1 cellular context compared by ENCODE assay signal in genomic region chr9:71778085-71778484, GRCh38.
TF ChIP-seq lines count a peak whose summit lies in the region.

No MANE protein-coding gene starts in this region.

TF ChIP-seq in HepG2, 621 proteins besides CTCF, POLR2A, EP300 and RAD21 (continued from another document and continues in another):
- no peak for TF ChIP-seq ZNF280D (CRISPR knock-in tag; IDR thresholded peaks at IDR 0.05)
- TF ChIP-seq POGK (CRISPR knock-in tag; conservative IDR thresholded peaks at IDR 0.05), result peak; percentile 63; the same call in 1 of the 2 replicates
- TF ChIP-seq CHD2 (IDR thresholded peaks at IDR 0.05; ENCODE audit: low read depth, low read length), result no peak
- no peak for TF ChIP-seq STAG1 (CRISPR knock-in tag; IDR thresholded peaks at IDR 0.05)
- peak; percentile 77 for TF ChIP-seq MED1 (CRISPR knock-in tag; IDR thresholded peaks at IDR 0.05)
- no peak for TF ChIP-seq NONO (IDR thresholded peaks at IDR 0.05)
- TF ChIP-seq NONO (CRISPR knock-in tag; conservative IDR thresholded peaks at IDR 0.05), result 0 out of 2 replicates have a peak, but pooled peaks have one; percentile 23
- no peak for TF ChIP-seq ZNF512B (CRISPR knock-in tag; IDR thresholded peaks at IDR 0.05; ENCODE audit: borderline replicate concordance)
- TF ChIP-seq BRD4 (CRISPR knock-in tag; IDR thresholded peaks at IDR 0.05), result no peak
- TF ChIP-seq ZNF343 (CRISPR knock-in tag; IDR thresholded peaks at IDR 0.05), result no peak
- no peak for TF ChIP-seq REL (CRISPR knock-in tag; conservative IDR thresholded peaks at IDR 0.05)
- TF ChIP-seq HNF1A (IDR thresholded peaks at IDR 0.05; ENCODE audit: low read depth), result no peak
- peak; percentile 51; the same call in 1 of the 2 replicates for TF ChIP-seq HNF1A (CRISPR knock-in tag; IDR thresholded peaks at IDR 0.05; ENCODE audit: borderline replicate concordance)
- TF ChIP-seq ZBTB8A (CRISPR knock-in tag; IDR thresholded peaks at IDR 0.05; ENCODE audit: borderline replicate concordance, low read depth), result no peak
- TF ChIP-seq NFKBIZ (CRISPR knock-in tag; IDR thresholded peaks at IDR 0.05), result peak; percentile 86
- no peak for TF ChIP-seq ZNF503 (CRISPR knock-in tag; IDR thresholded peaks at IDR 0.05)
- no peak for TF ChIP-seq ZNF7 (CRISPR knock-in tag; IDR thresholded peaks at IDR 0.05)
- TF ChIP-seq ZNF878 (CRISPR knock-in tag; IDR thresholded peaks at IDR 0.05), result no peak
- TF ChIP-seq JDP2 (CRISPR knock-in tag; IDR thresholded peaks at IDR 0.05; ENCODE audit: borderline replicate concordance), result no peak
- TF ChIP-seq MEF2D (CRISPR knock-in tag; IDR thresholded peaks at IDR 0.05), result no peak
- no peak for TF ChIP-seq SETDB1 (CRISPR knock-in tag; IDR thresholded peaks at IDR 0.05; ENCODE audit: borderline replicate concordance)
- no peak for TF ChIP-seq SNAI1 (CRISPR knock-in tag; IDR thresholded peaks at IDR 0.05; ENCODE audit: borderline replicate concordance)
- no peak for TF ChIP-seq ZNF746 (CRISPR knock-in tag; IDR thresholded peaks at IDR 0.05)
- TF ChIP-seq NFE2L2 (IDR thresholded peaks at IDR 0.05; ENCODE audit: low read length), result no peak
- peak; percentile 96 for TF ChIP-seq HMG20A (CRISPR knock-in tag; IDR thresholded peaks at IDR 0.05; ENCODE audit: borderline replicate concordance)
- no peak for TF ChIP-seq SNAPC5 (CRISPR knock-in tag; IDR thresholded peaks at IDR 0.05; ENCODE audit: borderline replicate concordance)
- peak; percentile 37 for TF ChIP-seq FOXP4 (CRISPR knock-in tag; IDR thresholded peaks at IDR 0.05)
- TF ChIP-seq HCFC1 (IDR thresholded peaks at IDR 0.05; ENCODE audit: low read depth, low read length), result no peak
- TF ChIP-seq FOXP1 (IDR thresholded peaks at IDR 0.05), result no peak
- TF ChIP-seq FOXP1 (CRISPR knock-in tag; IDR thresholded peaks at IDR 0.05), result peak; percentile 87
- TF ChIP-seq ATF3 (CRISPR knock-in tag; IDR thresholded peaks at IDR 0.05), result peak; percentile 74
- TF ChIP-seq TBL1XR1 (IDR thresholded peaks at IDR 0.05; ENCODE audit: borderline replicate concordance, low read length, partially characterized antibody), result peak; percentile 100
- TF ChIP-seq RERE (CRISPR knock-in tag; IDR thresholded peaks at IDR 0.05; ENCODE audit: low read depth), result peak; percentile 82
- 0 out of 2 replicates have a peak, but pooled peaks have one; percentile 29 for TF ChIP-seq KMT2B (CRISPR knock-in tag; IDR thresholded peaks at IDR 0.05)
- TF ChIP-seq SP4 (CRISPR knock-in tag; IDR thresholded peaks at IDR 0.05), result no peak
